9 cellular contexts compared by ENCODE assay signal in genomic region chr4:37976513-37976912, GRCh38. TPM values are rescaled to one million over a fixed set of nuclear protein-coding genes. Genes with fewer than 3 reads are reported as not detected.
DNase-seq lines count a peak whose midpoint lies in the region; ATAC-seq and TF ChIP-seq lines count a peak whose summit lies in the region.
"Had no signal": no experiment of that assay in that cellular context is flagged by ENCODE, and none has a peak within 500 bp of the region (broad histone marks: within the 10 kb centered on the region; RNA-seq: fewer than 3 reads in every experiment).

No MANE protein-coding gene starts in this region.

- H3K27ac Mint-ChIP-seq in Calu3 (ENCODE audit: unreplicated experiment) = no peak overlapping the region

- CTCF ChIA-PET in Calu3 (lab: Charles Lee) = no interaction called here

- no peaks in the 10 kb centered on the region for H3K27me3 ChIP-seq in RWPE2 (ENCODE audit: insufficient read depth, poor library complexity, severe bottlenecking)
- no peaks in the 10 kb centered on the region for H3K27me3 ChIP-seq in parathyroid adenoma (ENCODE audit: control insufficient read depth, insufficient read depth, low read length)

- H3K27ac ChIP-seq in RWPE2 (ENCODE audit: poor library complexity, severe bottlenecking) (peak overlapping the region; percentile 36), parathyroid adenoma (peak overlapping the region; percentile 91)

- peak overlapping the region; percentile 73 for H2AFZ ChIP-seq in parathyroid adenoma

- H3K4me2 ChIP-seq in parathyroid adenoma (ENCODE audit: low read length) = peak overlapping the region; percentile 44

- H3K36me3 ChIP-seq in RWPE2 (ENCODE audit: low read depth) = no peaks in the 10 kb centered on the region
- no peaks in the 10 kb centered on the region for H3K36me3 ChIP-seq in parathyroid adenoma (ENCODE audit: control insufficient read depth, insufficient read depth, low read length)

- intact Hi-C loops in Calu3 (cut with micrococcal nuclease; ENCODE audit: unreplicated experiment) = no loop called here

- peaks cover 26% of the 10 kb centered on the region for H3K79me2 ChIP-seq in parathyroid adenoma

- peak; percentile 2; the same call in 1 of the 3 replicates for ATAC-seq in RWPE2 (ENCODE audit: low read depth)
- ATAC-seq in HG02852 (IDR thresholded peaks at IDR 0.05; ENCODE audit: unreplicated experiment) = no peak
- ATAC-seq in HG03045 (IDR thresholded peaks at IDR 0.05; ENCODE audit: unreplicated experiment) = no peak

- H3K27me3 Mint-ChIP-seq in Calu3 (ENCODE audit: unreplicated experiment) = no peaks in the 10 kb centered on the region

- peaks cover 14% of the 10 kb centered on the region for H3K4me1 Mint-ChIP-seq in Calu3 (ENCODE audit: low read depth, unreplicated experiment)

- DNase-seq in Calu3 = no peak
- DNase-seq in RWPE2 (ENCODE audit: low spot score) = no peak
- peak; percentile 20 for DNase-seq in fibroblast of gingiva (ENCODE audit: low read depth)
- no peak for DNase-seq in medulla oblongata (ENCODE audit: extremely low spot score)
- DNase-seq in NCI-H146 treated with DMSO at 0.1 percent for 48 hours (lab: John Stamatoyannopoulos, UW; ENCODE audit: unreplicated experiment) = no peak

- TF ChIP-seq CTCF in Calu3 (IDR thresholded peaks at IDR 0.05; ENCODE audit: unreplicated experiment) (no peak), RWPE2 (IDR thresholded peaks at IDR 0.05; ENCODE audit: poor library complexity, severe bottlenecking) (no peak), parathyroid adenoma (IDR thresholded peaks at IDR 0.05) (no peak)

- H3K9me3 ChIP-seq in RWPE2 (ENCODE audit: severe bottlenecking) (no peaks in the 10 kb centered on the region), parathyroid adenoma (ENCODE audit: control insufficient read depth, low read length) (no peaks in the 10 kb centered on the region)

- BruUV-seq in Calu3 (replicated peaks; lab: Mats Ljungman, UMichigan) = no TSS peak

- H3K36me3 Mint-ChIP-seq in Calu3 (ENCODE audit: insufficient read depth, unreplicated experiment) = peaks cover 6% of the 10 kb centered on the region

- peak overlapping the region; percentile 90 for H3K4me3 ChIP-seq in RWPE2 (ENCODE audit: severe bottlenecking)
- peak overlapping the region; percentile 14 for H3K4me3 ChIP-seq in parathyroid adenoma (ENCODE audit: low read depth, low read length)

- peak overlapping the region; percentile 67 for H3K4me3 Mint-ChIP-seq in Calu3 (ENCODE audit: low read depth, unreplicated experiment)

- peaks cover 14% of the 10 kb centered on the region for H3K4me1 ChIP-seq in RWPE2 (ENCODE audit: insufficient read depth, poor library complexity, severe bottlenecking)
- H3K4me1 ChIP-seq in parathyroid adenoma = peaks cover 10% of the 10 kb centered on the region

- H3K9me3 Mint-ChIP-seq in Calu3 (ENCODE audit: low read depth, unreplicated experiment) = no peaks in the 10 kb centered on the region

- H3K9ac ChIP-seq in parathyroid adenoma = peak overlapping the region; percentile 35

RNA-seq across cellular contexts. Expression of gene PTTG2, which starts 16.3 kb away (rescaled TPM):
- total RNA-seq in Calu3 (2022) = not detected in 2 replicates
- total RNA-seq: pulmonary artery endothelial cell had no signal
